8 cellular contexts compared by ENCODE assay signal in the genomic region with DNA sequence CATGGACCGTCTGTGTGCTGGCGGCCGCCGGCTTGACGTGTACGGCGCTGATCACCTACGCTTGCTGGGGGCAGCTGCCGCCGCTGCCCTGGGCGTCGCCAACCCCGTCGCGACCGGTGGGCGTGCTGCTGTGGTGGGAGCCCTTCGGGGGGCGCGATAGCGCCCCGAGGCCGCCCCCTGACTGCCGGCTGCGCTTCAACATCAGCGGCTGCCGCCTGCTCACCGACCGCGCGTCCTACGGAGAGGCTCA. TPM values are rescaled to one million over a fixed set of nuclear protein-coding genes. Genes with fewer than 3 reads are reported as not detected.
DNase-seq lines count a peak whose midpoint lies in the region; TF ChIP-seq lines count a peak whose summit lies in the region.

No MANE protein-coding gene starts in this region.

- TF ChIP-seq CTCF in Loucy (conservative IDR thresholded peaks at IDR 0.05; ENCODE audit: low read length) (no peak), endodermal cell (conservative IDR thresholded peaks at IDR 0.05) (peak; percentile 14), osteocyte (IDR thresholded peaks at IDR 0.05) (no peak)

- no peak overlapping the region for H3K27ac ChIP-seq in endodermal cell (ENCODE audit: low read depth, low read length)

- H3K27me3 Mint-ChIP-seq in activated naive CD4-positive, alpha-beta T cell treated with anti-CD3 and anti-CD28 coated beads for 36 hours (ENCODE audit: low read depth) = no peaks in the 10 kb centered on the region
- H3K27me3 Mint-ChIP-seq in endodermal cell (ENCODE audit: insufficient read depth) (peaks cover 50% of the 10 kb centered on the region), osteocyte (ENCODE audit: unreplicated experiment) (no peaks in the 10 kb centered on the region)

- no peaks in the 10 kb centered on the region for H3K9me2 ChIP-seq in Loucy (replicated peaks; ENCODE audit: low read depth, low read length)

- H3K9ac ChIP-seq in Loucy (ENCODE audit: low read depth, low read length, poor library complexity, severe bottlenecking) (peak overlapping the region; percentile 85), endodermal cell (ENCODE audit: extremely low read depth, low read length, poor library complexity, severe bottlenecking) (peak overlapping the region; percentile 15)

- H3K4me3 ChIP-seq in Loucy (ENCODE audit: low read length, poor library complexity, severe bottlenecking) (peak overlapping the region; percentile 74), endodermal cell (ENCODE audit: low read length) (peak overlapping the region; percentile 77)

- peaks cover 2% of the 10 kb centered on the region for H3K36me3 Mint-ChIP-seq in activated naive CD4-positive, alpha-beta T cell treated with anti-CD3 and anti-CD28 coated beads for 36 hours (ENCODE audit: low read depth)
- H3K36me3 Mint-ChIP-seq in endodermal cell (ENCODE audit: low read depth) (no peaks in the 10 kb centered on the region), osteocyte (ENCODE audit: unreplicated experiment) (no peaks in the 10 kb centered on the region)

- H3K27ac Mint-ChIP-seq in activated naive CD4-positive, alpha-beta T cell treated with anti-CD3 and anti-CD28 coated beads for 36 hours = no peak overlapping the region
- H3K27ac Mint-ChIP-seq in endodermal cell (no peak overlapping the region), osteocyte (ENCODE audit: unreplicated experiment) (no peak overlapping the region)

- H3K36me3 ChIP-seq in Loucy (ENCODE audit: insufficient read depth, low read length) = no peaks in the 10 kb centered on the region
- no peaks in the 10 kb centered on the region for H3K36me3 ChIP-seq in endodermal cell (ENCODE audit: control insufficient read depth, insufficient read depth, low read length)

- peaks cover 46% of the 10 kb centered on the region for H4K20me1 ChIP-seq in Loucy (ENCODE audit: insufficient read depth, low read length, poor library complexity, severe bottlenecking)

- H3K9me3 ChIP-seq in Loucy (ENCODE audit: insufficient read depth, low read depth, low read length) (no peaks in the 10 kb centered on the region), endodermal cell (ENCODE audit: control insufficient read depth, low read length) (no peaks in the 10 kb centered on the region)

- CTCF ChIA-PET in activated naive CD4-positive, alpha-beta T cell treated with anti-CD3 and anti-CD28 coated beads for 36 hours (lab: Charles Lee) = no interaction called here

- peak overlapping the region; percentile 76 for H3K4me2 ChIP-seq in Loucy (ENCODE audit: low read depth, low read length, poor library complexity, severe bottlenecking)

- peaks cover 32% of the 10 kb centered on the region for H3K4me1 Mint-ChIP-seq in activated naive CD4-positive, alpha-beta T cell treated with anti-CD3 and anti-CD28 coated beads for 36 hours (ENCODE audit: low read depth)
- H3K4me1 Mint-ChIP-seq in endodermal cell = peaks cover 12% of the 10 kb centered on the region
- peaks cover 33% of the 10 kb centered on the region for H3K4me1 Mint-ChIP-seq in osteocyte (ENCODE audit: unreplicated experiment)

- DNase-seq in activated naive CD4-positive, alpha-beta T cell treated with anti-CD3 and anti-CD28 coated beads for 36 hours = peak; percentile 16
- DNase-seq in activated naive CD4-positive, alpha-beta T cell treated with Interleukin-2 at 50 U/mL for 16 hours = no peak
- DNase-seq in endodermal cell (no peak), osteocyte (ENCODE audit: extremely low spot score, unreplicated experiment) (no peak), NCI-H1105 (lab: John Stamatoyannopoulos, UW) (no peak), mesenteric fat pad (ENCODE audit: low spot score) (no peak), NCI-H2081 (lab: John Stamatoyannopoulos, UW) (no peak)

- H3K27me3 ChIP-seq in Loucy (ENCODE audit: insufficient read depth, low read length, poor library complexity, severe bottlenecking) = no peaks in the 10 kb centered on the region
- peaks cover 56% of the 10 kb centered on the region for H3K27me3 ChIP-seq in endodermal cell (ENCODE audit: control insufficient read depth, insufficient read depth, low read length, poor library complexity, severe bottlenecking)

- peak overlapping the region; percentile 73 for H3K4me3 Mint-ChIP-seq in activated naive CD4-positive, alpha-beta T cell treated with anti-CD3 and anti-CD28 coated beads for 36 hours
- H3K4me3 Mint-ChIP-seq in endodermal cell = peak overlapping the region; percentile 70
- peak overlapping the region; percentile 70 for H3K4me3 Mint-ChIP-seq in osteocyte (ENCODE audit: unreplicated experiment)

- no peaks in the 10 kb centered on the region for H3K9me3 Mint-ChIP-seq in activated naive CD4-positive, alpha-beta T cell treated with anti-CD3 and anti-CD28 coated beads for 36 hours
- H3K9me3 Mint-ChIP-seq in endodermal cell (no peaks in the 10 kb centered on the region), osteocyte (ENCODE audit: unreplicated experiment) (no peaks in the 10 kb centered on the region)

- peaks cover 58% of the 10 kb centered on the region for H3K79me2 ChIP-seq in Loucy (ENCODE audit: insufficient read depth, low read length)

- H2AFZ ChIP-seq in Loucy (ENCODE audit: low read length) = no peak overlapping the region; the same call in 1 of the 2 replicates

- intact Hi-C loops in activated naive CD4-positive, alpha-beta T cell treated with anti-CD3 and anti-CD28 coated beads for 36 hours (cut with micrococcal nuclease) = loop anchor here (2.0 to 5.0 kb wide), 5 partner anchors 414 to 1798 kb away; partner anchors contain the start of genes C11orf54, CWC15, KDM4D and MAML2

- H3F3A ChIP-seq in Loucy (ENCODE audit: low read depth) = no peaks in the 10 kb centered on the region

- WGBS in endodermal cell (ENCODE audit: insufficient coverage in 1 of 2, insufficient read length in 1 of 2), 2 experiments = 0 to 2% methylated on average over 6 to 32 of the region's 32 CpGs

- H3K4me1 ChIP-seq in Loucy (ENCODE audit: insufficient read depth, low read length, poor library complexity, severe bottlenecking) (peaks cover 47% of the 10 kb centered on the region), endodermal cell (ENCODE audit: control insufficient read depth, insufficient read depth, low read length) (no peaks in the 10 kb centered on the region)

RNA-seq across cellular contexts. Expression of gene FUT4, which starts 0.8 kb away (rescaled TPM):
- total RNA-seq in activated naive CD4-positive, alpha-beta T cell treated with anti-CD3 and anti-CD28 coated beads for 36 hours = 1 to 10 TPM; 2.8 to 2.9 TPM
- 1 to 10 TPM; 2.8 to 5.4 TPM for total RNA-seq in endodermal cell
- polyA plus RNA-seq in endodermal cell (2013, experiment 1 of 2) = 2.3 TPM
- 2.1 TPM for polyA plus RNA-seq in endodermal cell (2013, experiment 2 of 2)
- 2.8 and 3.0 TPM in 2 replicates for total RNA-seq in osteocyte
- total RNA-seq in mesenteric fat pad = 5.5 TPM

RNA-seq across cellular contexts. Expression of gene PIWIL4, which starts 22.7 kb away (rescaled TPM):
- under 1 TPM; 0.12 to 0.19 TPM for total RNA-seq in activated naive CD4-positive, alpha-beta T cell treated with anti-CD3 and anti-CD28 coated beads for 36 hours
- total RNA-seq in endodermal cell = under 1 TPM; 0.24 to 0.82 TPM
- polyA plus RNA-seq in endodermal cell (2013, experiment 1 of 2) = 0.53 TPM
- 0.83 TPM for polyA plus RNA-seq in endodermal cell (2013, experiment 2 of 2)
- 0.84 and 1.2 TPM in 2 replicates for total RNA-seq in osteocyte
- 1.5 TPM for total RNA-seq in mesenteric fat pad

RNA-seq across cellular contexts. Expression of gene C11orf97, which starts 32.2 kb away (rescaled TPM):
- total RNA-seq in activated naive CD4-positive, alpha-beta T cell treated with anti-CD3 and anti-CD28 coated beads for 36 hours = not detected
- total RNA-seq in endodermal cell (not detected), osteocyte (not detected in 2 replicates), mesenteric fat pad (not detected)
- polyA plus RNA-seq in endodermal cell (2013, experiment 1 of 2) = not detected
- polyA plus RNA-seq in endodermal cell (2013, experiment 2 of 2) = not detected

RNA-seq across cellular contexts. Expression of gene ANKRD49, which starts 50.7 kb away (rescaled TPM):
- total RNA-seq in activated naive CD4-positive, alpha-beta T cell treated with anti-CD3 and anti-CD28 coated beads for 36 hours = 10 to 100 TPM; 16.3 to 19.1 TPM
- total RNA-seq in endodermal cell = 10 to 100 TPM; 11.2 to 14.4 TPM
- 15.2 TPM for polyA plus RNA-seq in endodermal cell (2013, experiment 1 of 2)
- 14.8 TPM for polyA plus RNA-seq in endodermal cell (2013, experiment 2 of 2)
- total RNA-seq in osteocyte = 11.3 and 11.7 TPM in 2 replicates
- 10.1 TPM for total RNA-seq in mesenteric fat pad

RNA-seq across cellular contexts. Expression of gene MRE11, which starts 50.9 kb away (rescaled TPM):
- total RNA-seq in activated naive CD4-positive, alpha-beta T cell treated with anti-CD3 and anti-CD28 coated beads for 36 hours = 10 to 100 TPM; 33.1 to 37.3 TPM
- 10 to 100 TPM; 38.1 to 43.5 TPM for total RNA-seq in endodermal cell
- polyA plus RNA-seq in endodermal cell (2013, experiment 1 of 2) = 24.4 TPM
- 22.0 TPM for polyA plus RNA-seq in endodermal cell (2013, experiment 2 of 2)
- 21.2 and 21.4 TPM in 2 replicates for total RNA-seq in osteocyte
- total RNA-seq in mesenteric fat pad = 14.1 TPM
